ENCODE assay signal across 29 cellular contexts in the genomic region with DNA sequence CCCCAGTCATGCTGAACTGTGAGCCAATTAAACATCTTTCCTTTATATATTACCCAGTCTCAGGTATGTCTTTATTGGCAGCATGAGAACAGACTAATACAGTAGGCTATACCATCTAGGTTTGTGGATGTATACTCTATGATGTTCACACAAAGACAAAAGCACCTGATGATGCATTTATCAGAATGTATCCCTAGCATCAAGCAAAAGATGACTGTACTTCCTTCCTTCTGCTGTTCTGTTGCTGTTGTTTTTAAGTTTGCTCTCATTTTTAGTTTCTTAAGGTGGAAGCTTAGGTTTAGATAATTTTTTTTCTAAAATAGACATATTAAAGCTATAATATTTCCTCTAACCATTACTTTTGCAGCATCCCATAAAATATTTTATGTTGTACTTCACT.
"Had no signal": no experiment of that assay in that cellular context is flagged by ENCODE, and none has a peak within 500 bp of the region (broad histone marks: within the 10 kb centered on the region; RNA-seq: fewer than 3 reads in every experiment).

No MANE protein-coding gene starts in this region.

- H3K4me3 Mint-ChIP-seq: endodermal cell, mesothelial cell of epicardium, naive B cell, nephron progenitor cell had no signal

- H3K27me3 Mint-ChIP-seq: naive B cell had no signal

- H3K4me1 ChIP-seq: esophagus muscularis mucosa, gastroesophageal sphincter, left lung, prostate gland, right atrium auricular region, upper lobe of left lung had no signal

- H3K27ac Mint-ChIP-seq: endodermal cell, mesothelial cell of epicardium, naive B cell, nephron progenitor cell had no signal

- H3K9me3 ChIP-seq: esophagus muscularis mucosa, gastroesophageal sphincter, mucosa of descending colon, prostate gland, right atrium auricular region, thoracic aorta, upper lobe of left lung had no signal

- H3K4me3 ChIP-seq: dorsolateral prefrontal cortex, esophagus muscularis mucosa, gastroesophageal sphincter, heart left ventricle, left lung, mucosa of descending colon, prostate gland, right atrium auricular region, smooth muscle cell, thoracic aorta, tibial nerve, upper lobe of left lung had no signal

- ATAC-seq: foreskin keratinocyte, gastroesophageal sphincter, heart left ventricle, left cardiac atrium, left lung, mucosa of descending colon, sciatic nerve had no signal

- H3K27ac ChIP-seq: dorsolateral prefrontal cortex, esophagus muscularis mucosa, foreskin keratinocyte, gastroesophageal sphincter, heart left ventricle, left lung, prostate gland, right atrium auricular region, thoracic aorta, tibial nerve, upper lobe of left lung had no signal

- DNase-seq: cortex of kidney; dorsolateral prefrontal cortex; effector CD8-positive, alpha-beta T cell; endodermal cell; foreskin keratinocyte; heart left ventricle; hippocampal formation; left cardiac atrium; left lung; mesenchymal stem cell; mucosa of descending colon; naive B cell; nephron progenitor cell; nucleus accumbens; stimulated activated CD4-positive, alpha-beta T cell treated with anti-CD3 and anti-CD28 coated beads, Interleukin-12 subunit alpha, Interleukin-12 subunit beta, amount 100 ng/mL, for 4 hours; stimulated activated CD4-positive, alpha-beta T cell treated with anti-CD3 and anti-CD28 coated beads, Interleukin-1b, Interleukin-23, amount 100 ng/mL, for 48 hours; stimulated activated CD4-positive, alpha-beta T cell treated with anti-CD3 and anti-CD28 coated beads, Interleukin-4, amount 100 ng/mL, for 1 hour; stimulated activated CD8-positive, alpha-beta memory T cell treated with anti-CD3 and anti-CD28 coated beads, Interleukin-4, amount 100 ng/mL, for 48 hours; stimulated activated naive CD4-positive, alpha-beta T cell treated with Interleukin-2 at 50 U/mL for 16 hours; upper lobe of left lung had no signal

- H3K4me1 Mint-ChIP-seq: endodermal cell, mesothelial cell of epicardium, nephron progenitor cell had no signal

- H3K36me3 ChIP-seq: esophagus muscularis mucosa, heart left ventricle, left lung, prostate gland, right atrium auricular region, thoracic aorta, upper lobe of left lung had no signal

- H3K27me3 ChIP-seq: dorsolateral prefrontal cortex, esophagus muscularis mucosa, foreskin keratinocyte, gastroesophageal sphincter, heart left ventricle, left lung, right atrium auricular region, tibial nerve, upper lobe of left lung had no signal
